In genomic region chr9:136687721-136688223, GRCh38 we compare ENCODE assay signal across 8 cellular contexts. TPM values are rescaled to one million over a fixed set of nuclear protein-coding genes. Genes with fewer than 3 reads are reported as not detected.
A peak's percentile ranks its signal among the peaks of the same experiment; 100 is the strongest.
DNase-seq lines count a peak whose midpoint lies in the region; ATAC-seq, FAIRE-seq and TF ChIP-seq lines count a peak whose summit lies in the region.

No MANE protein-coding gene starts in this region.

- H3K4me3 Mint-ChIP-seq in GM23338, result peak overlapping the region; percentile 61

- H3K4me1 Mint-ChIP-seq in GM23338, result peaks cover 9% of the 10 kb centered on the region; the same call in 2 of the 3 replicates

- FAIRE-seq in GM12878 (lab: Jason Lieb, UNC), result no peak

- H3K9me3 Mint-ChIP-seq in GM23338, result no peaks in the 10 kb centered on the region

- H3K36me3 ChIP-seq in GM23338 (ENCODE audit: insufficient read depth), result no peaks in the 10 kb centered on the region
- H3K36me3 ChIP-seq in GM12878 (ENCODE audit: control insufficient read depth in 2 of 2, insufficient read depth in 2 of 2, low read length in 1 of 2), result no peaks in the 10 kb centered on the region
- no peaks in the 10 kb centered on the region for H3K36me3 ChIP-seq in lower lobe of right lung

- H3K9me3 ChIP-seq in GM12878 (replicated peaks; ENCODE audit: control insufficient read depth, insufficient read depth, low read length) (no peaks in the 10 kb centered on the region), lower lobe of right lung (no peaks in the 10 kb centered on the region)

- POLR2A ChIA-PET in AG04449 (lab: Yijun Ruan, JAX) (interaction anchor here (0.7 kb wide), 1 partner anchor 12 kb away, joined by 3 read pairs; no protein-coding TSS in a partner anchor), GM12878 (lab: Charles Lee) (interaction anchor here (1.0 kb wide), 1 partner anchor 54 kb away, joined by 3 read pairs; no protein-coding TSS in a partner anchor)

- 0 out of 2 replicates have a peak, but pooled peaks cover 3% of the 10 kb centered on the region for H3F3A ChIP-seq in GM23338 (replicated peaks; ENCODE audit: low read depth)

- H3K4me2 ChIP-seq in GM23338, result peak overlapping the region; percentile 87
- peak overlapping the region; percentile 98 for H3K4me2 ChIP-seq in GM12878 (ENCODE audit: control insufficient read depth, insufficient read depth)

- BruUV-seq in GM12878 (replicated peaks; lab: Mats Ljungman, UMichigan), result no TSS peak

- H2AFZ ChIP-seq in GM23338, result peak overlapping the region; percentile 92
- peak overlapping the region; percentile 39 for H2AFZ ChIP-seq in GM12878 (ENCODE audit: control insufficient read depth, low read depth, low read length)

- TF ChIP-seq EP300 in GM12878 (IDR thresholded peaks at IDR 0.05; ENCODE audit: borderline replicate concordance in 1 of 2, control insufficient read depth in 1 of 2, low read depth in 2 of 2, low read length in 2 of 2), result no peak

- SMC1A ChIA-PET in GM12878 (lab: Charles Lee; ENCODE audit: uncharacterized antibody, unreplicated experiment), result interaction anchor here (1.0 kb wide), 1 partner anchor 12 kb away, joined by 3 read pairs; no protein-coding TSS in a partner anchor

- no peak for DNase-seq in AG04449 (ENCODE audit: low read depth, low spot score)
- no peak for DNase-seq in GM23338 (ENCODE audit: low spot score)
- DNase-seq in GM12878 (ENCODE audit: low read depth, low spot score), result no peak
- peak; percentile 84 for DNase-seq in lower lobe of right lung
- no peak for DNase-seq in caudate nucleus (lab: John Stamatoyannopoulos, UW)
- DNase-seq in GM13977 (ENCODE audit: low spot score), result no peak
- DNase-seq in hepatic stellate cell (ENCODE audit: low spot score), result no peak
- DNase-seq in cerebellar cortex (ENCODE audit: low spot score), result no peak

- no peaks in the 10 kb centered on the region; the same call in 1 of the 2 replicates for H3K4me1 ChIP-seq in GM23338 (ENCODE audit: insufficient read depth)
- H3K4me1 ChIP-seq in GM12878 (ENCODE audit: control insufficient read depth, insufficient read depth, low read length), result peaks cover 16% of the 10 kb centered on the region
- H3K4me1 ChIP-seq in lower lobe of right lung, result peaks cover 63% of the 10 kb centered on the region

- H3K4me3 ChIP-seq in AG04449 (ENCODE audit: low read depth, low read length) (peak overlapping the region; percentile 70; the same call in 1 of the 2 replicates), GM23338 (peak overlapping the region; percentile 75), GM12878 (peak overlapping the region; percentile 67; the same call in 1 of the 2 replicates), lower lobe of right lung (peak overlapping the region; percentile 97)

- intact Hi-C loops in GM12878 (cut with micrococcal nuclease; ENCODE audit: unreplicated experiment), result loop anchor here (5.0 kb wide), 1 partner anchor 200 kb away; no protein-coding TSS in a partner anchor
- intact Hi-C loops in lower lobe of right lung (cut with DNase I), result no loop called here

- no peak overlapping the region for H3K27ac ChIP-seq in GM23338 (ENCODE audit: low read depth)
- peak overlapping the region; percentile 24; the same call in 1 of the 2 replicates for H3K27ac ChIP-seq in GM12878 (ENCODE audit: control insufficient read depth, insufficient read depth)
- peak overlapping the region; percentile 93 for H3K27ac ChIP-seq in lower lobe of right lung
- H3K27ac ChIP-seq in caudate nucleus (ENCODE audit: low read depth, low read length), result no peak overlapping the region

- H3K27me3 Mint-ChIP-seq in GM23338 (ENCODE audit: insufficient read depth, low read depth, poor library complexity), result peaks cover 20% of the 10 kb centered on the region

- 2% methylated on average over 32 of the region's 37 CpGs for WGBS in GM12878 (ENCODE audit: insufficient coverage, insufficient replicate concordance, low lambda C conversion rate, missing lambda C conversion rate)

- no peak for TF ChIP-seq RAD21 in GM12878 (IDR thresholded peaks at IDR 0.05; ENCODE audit: insufficient read depth, low read depth, low read length)

- H4K20me1 ChIP-seq in GM23338 (replicated peaks; ENCODE audit: insufficient read depth) (no peaks in the 10 kb centered on the region), GM12878 (ENCODE audit: control insufficient read depth, insufficient read depth) (no peaks in the 10 kb centered on the region; the same call in 1 of the 2 replicates)

- no peak for TF ChIP-seq POLR2A in GM12878 (IDR thresholded peaks at IDR 0.05; ENCODE audit: low read depth, low read length)

- in situ Hi-C loops in GM12878 (cut with MboI) (no loop called here), GM13977 (cut with MboI; ENCODE audit: low pct_unique_long_range_greater_than_20kb, low sequenced_read_pairs, unreplicated experiment) (no loop called here)

- H3K9me2 ChIP-seq in GM23338 (ENCODE audit: insufficient read depth), result no peaks in the 10 kb centered on the region

- no peak overlapping the region for H3K27ac Mint-ChIP-seq in GM23338

- RAD21 ChIA-PET in GM12878 (lab: Charles Lee; ENCODE audit: unreplicated experiment), result interaction anchor here (0.8 to 0.9 kb wide), 2 partner anchors 21 to 40 kb away, joined by 3 to 4 read pairs; no protein-coding TSS in a partner anchor

- ATAC-seq in GM23338 (peak; percentile 1; the same call in 2 of the 3 replicates), GM12878 (peak; percentile 57), lower lobe of right lung (peak; percentile 20 to 38)

- peak overlapping the region; percentile 29; the same call in 1 of the 2 replicates for H3K9ac ChIP-seq in GM12878 (ENCODE audit: control insufficient read depth, insufficient read depth, low read length)

- peaks cover 10% of the 10 kb centered on the region; the same call in 1 of the 2 replicates for H3K79me2 ChIP-seq in GM23338 (replicated peaks; ENCODE audit: insufficient read depth)
- H3K79me2 ChIP-seq in GM12878 (ENCODE audit: control insufficient read depth, insufficient read depth, low read length), result peaks cover 7% of the 10 kb centered on the region

- H3K27me3 ChIP-seq in GM23338 (ENCODE audit: insufficient read depth), result no peaks in the 10 kb centered on the region
- no peaks in the 10 kb centered on the region for H3K27me3 ChIP-seq in GM12878 (replicated peaks in 1 of 2; ENCODE audit: control insufficient read depth in 2 of 2, insufficient read depth in 2 of 2, low read length in 1 of 2)
- H3K27me3 ChIP-seq in lower lobe of right lung (ENCODE audit: low read depth), result no peaks in the 10 kb centered on the region

- TF ChIP-seq CTCF in AG04449 (IDR thresholded peaks at IDR 0.05; ENCODE audit: insufficient read depth, low read length, missing control alignments), result no peak
- no peak for TF ChIP-seq CTCF in GM23338 (conservative IDR thresholded peaks at IDR 0.05; ENCODE audit: low read depth in 2 of 2)
- TF ChIP-seq CTCF in GM12878 (IDR thresholded peaks at IDR 0.05 in 2 of 3, conservative IDR thresholded peaks at IDR 0.05 in 1 of 3; ENCODE audit: control insufficient read depth in 2 of 3, extremely low read depth in 1 of 3, insufficient read depth in 1 of 3, low read depth in 3 of 3, low read length in 3 of 3), result no peak
- no peak for TF ChIP-seq CTCF in lower lobe of right lung (IDR thresholded peaks at IDR 0.05)
- TF ChIP-seq CTCF in GM13977 (IDR thresholded peaks at IDR 0.05; ENCODE audit: extremely low read depth, insufficient read depth, missing control alignments), result no peak

- CTCF ChIA-PET in AG04449 (lab: Yijun Ruan, JAX) (interaction anchor here (0.6 to 2.9 kb wide), 6 partner anchors 9 to 433 kb away, joined by 3 to 21 read pairs (median 3); no protein-coding TSS in a partner anchor), GM12878 (lab: Yijun Ruan, JAX) (interaction anchor here (0.6 to 2.9 kb wide), 6 partner anchors 13 to 521 kb away, joined by 3 to 12 read pairs (median 3); no protein-coding TSS in a partner anchor)

- H3K36me3 Mint-ChIP-seq in GM23338 (ENCODE audit: low read depth), result no peaks in the 10 kb centered on the region

RNA-seq across cellular contexts. Expression of gene AGPAT2, which starts 0.5 kb away (rescaled TPM):
- 33.3 and 44.7 TPM in 2 replicates for total RNA-seq in GM23338 (2014; rRNA removed; shearing (Covaris generic))
- polyA plus RNA-seq in GM23338 (2016; fragmentation: Nextera tagmentation; extraction: Ambion mirVana), result 31.8 and 34.4 TPM in 2 replicates
- 16.2 and 18.7 TPM in 2 replicates for total RNA-seq in GM12878 (2013; cell fraction: nucleolus; rRNA removed)
- 16.2 and 18.9 TPM in 2 replicates for total RNA-seq in GM12878 (2014; rRNA removed)
- 6.8 and 7.1 TPM in 2 replicates for total RNA-seq in GM12878 (2014; rRNA removed; fragmentation: Illumina TruSeq; extraction: Trizol)
- total RNA-seq in GM12878 (2021), result 22.5 TPM in 2 replicates
- 3.2 TPM for polyA plus RNA-seq in GM12878 (2011; ENCODE audit: low read depth)
- polyA plus RNA-seq in GM12878 (2011; rRNA removed), result 6.5 and 17.5 TPM in 2 replicates
- 26.4 and 33.7 TPM in 2 replicates for polyA plus RNA-seq in GM12878 (2011; cell fraction: cytosol; rRNA removed)
- 27.6 and 27.8 TPM in 2 replicates for polyA plus RNA-seq in GM12878 (2011; cell fraction: nucleus; rRNA removed)
- polyA plus RNA-seq in GM12878 (2012), result 13.6 and 14.9 TPM in 2 replicates
- polyA plus RNA-seq in GM12878 (2014; fragmentation: Illumina TruSeq; extraction: Trizol), result 0.92 and 6.0 TPM in 2 replicates
- under 1 TPM; 0.10 to 0.47 TPM for polyA plus RNA-seq in GM12878 (2014; fragmentation: Nextera tagmentation; extraction: Ambion mirVana)
- 25.4 and 28.5 TPM in 2 replicates for polyA plus RNA-seq in GM12878 (2014; rRNA removed)
- 10 to 100 TPM; 19.5 to 23.7 TPM for polyA plus RNA-seq in GM12878 (2016; fragmentation: Nextera tagmentation; extraction: Ambion mirVana)
- 11.4 and 17.3 TPM in 2 replicates for polyA minus RNA-seq in GM12878 (2011; rRNA and poly(A)+ RNA removed)
- polyA minus RNA-seq in GM12878 (2011; cell fraction: cytosol; rRNA and poly(A)+ RNA removed), result 7.8 and 9.6 TPM in 2 replicates
- 7.3 and 8.8 TPM in 2 replicates for polyA minus RNA-seq in GM12878 (2011; cell fraction: nucleus; rRNA and poly(A)+ RNA removed)
- 106 TPM for total RNA-seq in lower lobe of right lung

RNA-seq across cellular contexts. Expression of gene DIPK1B, which starts 24.6 kb away (rescaled TPM):
- total RNA-seq in GM23338 (2014; rRNA removed; shearing (Covaris generic)), result 47.2 and 60.0 TPM in 2 replicates
- 18.7 and 24.2 TPM in 2 replicates for polyA plus RNA-seq in GM23338 (2016; fragmentation: Nextera tagmentation; extraction: Ambion mirVana)
- total RNA-seq in GM12878 (2013; cell fraction: nucleolus; rRNA removed), result 0.32 and 0.58 TPM in 2 replicates
- total RNA-seq in GM12878 (2014; rRNA removed), result 0.11 and 0.28 TPM in 2 replicates
- total RNA-seq in GM12878 (2014; rRNA removed; fragmentation: Illumina TruSeq; extraction: Trizol), result 0.09 TPM in 2 replicates
- 0.21 and 0.32 TPM in 2 replicates for total RNA-seq in GM12878 (2021)
- polyA plus RNA-seq in GM12878 (2011; ENCODE audit: low read depth), result 0.37 TPM
- 0.06 and 0.12 TPM in 2 replicates for polyA plus RNA-seq in GM12878 (2011; rRNA removed)
- 0.15 and 0.30 TPM in 2 replicates for polyA plus RNA-seq in GM12878 (2011; cell fraction: cytosol; rRNA removed)
- polyA plus RNA-seq in GM12878 (2011; cell fraction: nucleus; rRNA removed), result 1.1 and 1.4 TPM in 2 replicates
- 0.85 and 1.1 TPM in 2 replicates for polyA plus RNA-seq in GM12878 (2012)
- polyA plus RNA-seq in GM12878 (2014; fragmentation: Illumina TruSeq; extraction: Trizol), result not detected in 2 replicates
- not detected for polyA plus RNA-seq in GM12878 (2014; fragmentation: Nextera tagmentation; extraction: Ambion mirVana)
- 0.16 and 0.20 TPM in 2 replicates for polyA plus RNA-seq in GM12878 (2014; rRNA removed)
- polyA plus RNA-seq in GM12878 (2016; fragmentation: Nextera tagmentation; extraction: Ambion mirVana), result under 1 TPM; 0.08 to 0.13 TPM
- 0.15 and 0.22 TPM in 2 replicates for polyA minus RNA-seq in GM12878 (2011; rRNA and poly(A)+ RNA removed)
- not detected in 2 replicates for polyA minus RNA-seq in GM12878 (2011; cell fraction: cytosol; rRNA and poly(A)+ RNA removed)
- polyA minus RNA-seq in GM12878 (2011; cell fraction: nucleus; rRNA and poly(A)+ RNA removed), result 0.12 and 0.19 TPM in 2 replicates
- 15.1 TPM for total RNA-seq in lower lobe of right lung

RNA-seq across cellular contexts. Expression of gene EGFL7, which starts 25.1 kb away (rescaled TPM):
- total RNA-seq in GM23338 (2014; rRNA removed; shearing (Covaris generic)), result 56.1 and 60.8 TPM in 2 replicates
- polyA plus RNA-seq in GM23338 (2016; fragmentation: Nextera tagmentation; extraction: Ambion mirVana), result 38.2 and 44.4 TPM in 2 replicates
- total RNA-seq in GM12878 (2013; cell fraction: nucleolus; rRNA removed), result not detected in 2 replicates
- total RNA-seq in GM12878 (2014; rRNA removed), result 0.06 and 0.16 TPM in 2 replicates
- total RNA-seq in GM12878 (2014; rRNA removed; fragmentation: Illumina TruSeq; extraction: Trizol), result not detected in 2 replicates
- 0.46 and 0.64 TPM in 2 replicates for total RNA-seq in GM12878 (2021)
- not detected for polyA plus RNA-seq in GM12878 (2011; ENCODE audit: low read depth)
- 0.06 and 0.11 TPM in 2 replicates for polyA plus RNA-seq in GM12878 (2011; rRNA removed)
- polyA plus RNA-seq in GM12878 (2011; cell fraction: cytosol; rRNA removed), result 0.20 and 0.30 TPM in 2 replicates
- 0.41 and 0.51 TPM in 2 replicates for polyA plus RNA-seq in GM12878 (2011; cell fraction: nucleus; rRNA removed)
- 0.16 and 0.39 TPM in 2 replicates for polyA plus RNA-seq in GM12878 (2012)
- not detected in 2 replicates for polyA plus RNA-seq in GM12878 (2014; fragmentation: Illumina TruSeq; extraction: Trizol)
- not detected for polyA plus RNA-seq in GM12878 (2014; fragmentation: Nextera tagmentation; extraction: Ambion mirVana)
- polyA plus RNA-seq in GM12878 (2014; rRNA removed), result 0.27 TPM in 1 of 2 replicates, not detected in the other
- polyA plus RNA-seq in GM12878 (2016; fragmentation: Nextera tagmentation; extraction: Ambion mirVana), result under 1 TPM in 1 of 2 experiments, not detected in 1; 0.19 TPM
- polyA minus RNA-seq in GM12878 (2011; rRNA and poly(A)+ RNA removed), result 0.36 TPM in 1 of 2 replicates, not detected in the other
- polyA minus RNA-seq in GM12878 (2011; cell fraction: cytosol; rRNA and poly(A)+ RNA removed), result 0.94 and 1.2 TPM in 2 replicates
- 0.96 TPM in 1 of 2 replicates, not detected in the other for polyA minus RNA-seq in GM12878 (2011; cell fraction: nucleus; rRNA and poly(A)+ RNA removed)
- 230 TPM for total RNA-seq in lower lobe of right lung

RNA-seq across cellular contexts. Expression of gene LCN10, which starts 55.0 kb away (rescaled TPM):
- 0.45 and 9.8 TPM in 2 replicates for total RNA-seq in GM23338 (2014; rRNA removed; shearing (Covaris generic))
- polyA plus RNA-seq in GM23338 (2016; fragmentation: Nextera tagmentation; extraction: Ambion mirVana), result 0.43 and 0.74 TPM in 2 replicates
- total RNA-seq in GM12878 (2013; cell fraction: nucleolus; rRNA removed), result 1.1 and 1.3 TPM in 2 replicates
- 0.06 TPM in 1 of 2 replicates, not detected in the other for total RNA-seq in GM12878 (2014; rRNA removed)
- total RNA-seq in GM12878 (2014; rRNA removed; fragmentation: Illumina TruSeq; extraction: Trizol), result 0.18 and 0.28 TPM in 2 replicates
- total RNA-seq in GM12878 (2021), result 0.21 and 0.51 TPM in 2 replicates
- polyA plus RNA-seq in GM12878 (2011; ENCODE audit: low read depth), result 0.14 TPM
- 1.3 TPM in 2 replicates for polyA plus RNA-seq in GM12878 (2011; rRNA removed)
- polyA plus RNA-seq in GM12878 (2011; cell fraction: cytosol; rRNA removed), result 2.2 TPM in 2 replicates
- polyA plus RNA-seq in GM12878 (2011; cell fraction: nucleus; rRNA removed), result 2.0 and 2.8 TPM in 2 replicates
- polyA plus RNA-seq in GM12878 (2012), result 0.37 and 0.56 TPM in 2 replicates
- polyA plus RNA-seq in GM12878 (2014; fragmentation: Illumina TruSeq; extraction: Trizol), result 0.16 TPM in 1 of 2 replicates, not detected in the other
- polyA plus RNA-seq in GM12878 (2014; fragmentation: Nextera tagmentation; extraction: Ambion mirVana), result under 1 TPM in 1 of 2 experiments, not detected in 1; 0.11 TPM
- 0.06 and 0.35 TPM in 2 replicates for polyA plus RNA-seq in GM12878 (2014; rRNA removed)
- polyA plus RNA-seq in GM12878 (2016; fragmentation: Nextera tagmentation; extraction: Ambion mirVana), result 1 to 10 TPM in 1 of 2 experiments, under 1 TPM in 1; 0.39 to 1.1 TPM
- polyA minus RNA-seq in GM12878 (2011; rRNA and poly(A)+ RNA removed), result 1.2 and 1.7 TPM in 2 replicates
- 0.67 TPM in 1 of 2 replicates, not detected in the other for polyA minus RNA-seq in GM12878 (2011; cell fraction: cytosol; rRNA and poly(A)+ RNA removed)
- polyA minus RNA-seq in GM12878 (2011; cell fraction: nucleus; rRNA and poly(A)+ RNA removed), result 0.19 and 1.1 TPM in 2 replicates
- total RNA-seq in lower lobe of right lung, result 2.5 TPM

Comparison
In these comparisons a context has a peak if more than half of its experiments do, and no peak if none do; other contexts are left out.
1. ATAC-seq: peak in every context shown above with its lines; median percentile 57 in GM12878; 29 in lower lobe of right lung; 1 in GM23338.
2. H3K27ac ChIP-seq: peak in GM12878 (single experiment) and lower lobe of right lung (single experiment); none in GM23338 (single experiment) and caudate nucleus (single experiment).
3. RNA of gene DIPK1B, which starts 24.6 kb away (total RNA-seq): 47.2 to 60.0 TPM in GM23338 and 15.1 TPM in lower lobe of right lung (single experiment); 0.09 to 0.58 TPM in GM12878; every median in the first group is over 10 times any median in the second.
4. RNA of gene EGFL7, which starts 25.1 kb away (total RNA-seq): 230 TPM in lower lobe of right lung (single experiment) and 56.1 to 60.8 TPM in GM23338; 0.06 to 0.64 TPM in GM12878; every median in the first group is over 10 times any median in the second.
5. Peak in every context shown above with its lines, with median percentiles within 50 percentile points of each other: H3K4me3 ChIP-seq.